Comparison of ENCODE assay signal across 12 cellular contexts in genomic region chrX:15856580-15856979, GRCh38. TPM values are rescaled to one million over a fixed set of nuclear protein-coding genes. Genes with fewer than 3 reads are reported as not detected.
DNase-seq lines count a peak whose midpoint lies in the region; ATAC-seq and TF ChIP-seq lines count a peak whose summit lies in the region.
"Had no signal": no experiment of that assay in that cellular context is flagged by ENCODE, and none has a peak within 500 bp of the region (broad histone marks: within the 10 kb centered on the region; RNA-seq: fewer than 3 reads in every experiment).

No MANE protein-coding gene starts in this region.

- H2AFZ ChIP-seq in neural progenitor cell (replicated peaks), result peak overlapping the region; percentile 14

- no peaks in the 10 kb centered on the region for H3K9me3 ChIP-seq in CD8-positive, alpha-beta T cell (ENCODE audit: low read length)
- H3K9me3 ChIP-seq in HEK293 (ENCODE audit: control insufficient read depth, insufficient read depth, low read depth, low read length), result no peaks in the 10 kb centered on the region
- no peaks in the 10 kb centered on the region for H3K9me3 ChIP-seq in neural progenitor cell (ENCODE audit: low read depth)

- H3K4me3 ChIP-seq in CD8-positive, alpha-beta T cell (ENCODE audit: low read depth, low read length), result no peak overlapping the region
- H3K4me3 ChIP-seq in HEK293 (ENCODE audit: low read depth, low read length) (no peak overlapping the region), neural progenitor cell (peak overlapping the region; percentile 92), brain microvascular endothelial cell (ENCODE audit: low read depth, low read length) (no peak overlapping the region)
- H3K4me3 ChIP-seq: cardiac muscle cell had no signal

- no peaks in the 10 kb centered on the region for H3K4me1 ChIP-seq in CD8-positive, alpha-beta T cell (ENCODE audit: insufficient read depth, low read length)
- H3K4me1 ChIP-seq in HEK293 (ENCODE audit: control insufficient read depth, insufficient read depth, low read length) (peaks cover 7% of the 10 kb centered on the region; the same call in 1 of the 2 replicates), neural progenitor cell (peaks cover 22% of the 10 kb centered on the region)

- POLR2A ChIA-PET in CD8-positive, alpha-beta T cell (lab: Charles Lee), result interaction anchor here (2.3 kb wide), 1 partner anchor 118 kb away, joined by 11 read pairs; the partner anchor contains the start of gene CA5B
- POLR2A ChIA-PET in HEK293 (lab: Yijun Ruan, JAX), result no interaction called here

- no peak for ATAC-seq in CD8-positive, alpha-beta T cell
- no peak for ATAC-seq in activated CD4-positive, CD25-positive, alpha-beta regulatory T cell treated with anti-CD3 and anti-CD28 coated beads, Interleukin-2, amount 50 U/mL, for 24 hours
- ATAC-seq: left ventricle myocardium superior had no signal

- peak overlapping the region; percentile 55 for H3K27ac Mint-ChIP-seq in CD8-positive, alpha-beta T cell
- H3K27ac Mint-ChIP-seq in activated naive CD8-positive, alpha-beta T cell treated with anti-CD3 and anti-CD28 coated beads for 36 hours, result peak overlapping the region; percentile 45
- peak overlapping the region; percentile 10 for H3K27ac Mint-ChIP-seq in neural progenitor cell
- no peak overlapping the region for H3K27ac Mint-ChIP-seq in activated T-helper 2 cell treated with anti-CD3 and anti-CD28 coated beads, Interferon-gamma antibody, Interleukin-2, Interleukin-4, amounts not matched to agents 10 μg/mL and 5 μg/mL and 100 μg/mL, durations not matched to agents 14 hours and 24 hours and 36 hours

- intact Hi-C loops in CD8-positive, alpha-beta T cell (cut with DNase I, micrococcal nuclease), result loop anchor here (5.0 to 10.0 kb wide), 6 partner anchors 92 to 1878 kb away; partner anchors contain the start of genes CTPS2 (in 1 of the 2), PIGA (in 1 of the 2), REPS2 (in 1 of the 2) and SCML1 (in 1 of the 2)
- intact Hi-C loops in activated T-helper 2 cell treated with anti-CD3 and anti-CD28 coated beads, Interferon-gamma antibody, Interleukin-2, Interleukin-4, amounts not matched to agents 10 μg/mL and 5 μg/mL and 100 μg/mL, durations not matched to agents 14 hours and 24 hours and 36 hours (cut with micrococcal nuclease), result loop anchor here (10.0 kb wide), 1 partner anchor 92 kb away; no protein-coding TSS in a partner anchor

- CTCF ChIA-PET in CD8-positive, alpha-beta T cell (lab: Charles Lee), result no interaction called here
- CTCF ChIA-PET in HEK293 (lab: Yijun Ruan, JAX), result interaction anchor here (1.2 kb wide), 1 partner anchor 9 kb away, joined by 3 read pairs; no protein-coding TSS in a partner anchor

- no peaks in the 10 kb centered on the region for H3K36me3 ChIP-seq in CD8-positive, alpha-beta T cell (ENCODE audit: insufficient read depth, low read length)
- H3K36me3 ChIP-seq in HEK293 (ENCODE audit: control insufficient read depth in 2 of 2, insufficient read depth in 1 of 2, low read length in 2 of 2), result peaks cover 0 to 6% of the 10 kb centered on the region in 2 experiments; a peak in 1 of 3 replicates
- peaks cover 10% of the 10 kb centered on the region for H3K36me3 ChIP-seq in neural progenitor cell
- no peaks in the 10 kb centered on the region for H3K36me3 ChIP-seq in brain microvascular endothelial cell (replicated peaks)

- no peaks in the 10 kb centered on the region for H3K36me3 Mint-ChIP-seq in CD8-positive, alpha-beta T cell
- peaks cover 4% of the 10 kb centered on the region for H3K36me3 Mint-ChIP-seq in activated naive CD8-positive, alpha-beta T cell treated with anti-CD3 and anti-CD28 coated beads for 36 hours
- H3K36me3 Mint-ChIP-seq in neural progenitor cell, result peaks cover 4% of the 10 kb centered on the region
- peaks cover 10% of the 10 kb centered on the region for H3K36me3 Mint-ChIP-seq in activated T-helper 2 cell treated with anti-CD3 and anti-CD28 coated beads, Interferon-gamma antibody, Interleukin-2, Interleukin-4, amounts not matched to agents 10 μg/mL and 5 μg/mL and 100 μg/mL, durations not matched to agents 14 hours and 24 hours and 36 hours (ENCODE audit: low read depth)

- H3K4me1 Mint-ChIP-seq in CD8-positive, alpha-beta T cell (ENCODE audit: low read depth), result peaks cover 18% of the 10 kb centered on the region
- peaks cover 8% of the 10 kb centered on the region for H3K4me1 Mint-ChIP-seq in activated naive CD8-positive, alpha-beta T cell treated with anti-CD3 and anti-CD28 coated beads for 36 hours
- peaks cover 26% of the 10 kb centered on the region for H3K4me1 Mint-ChIP-seq in neural progenitor cell
- H3K4me1 Mint-ChIP-seq in activated T-helper 2 cell treated with anti-CD3 and anti-CD28 coated beads, Interferon-gamma antibody, Interleukin-2, Interleukin-4, amounts not matched to agents 10 μg/mL and 5 μg/mL and 100 μg/mL, durations not matched to agents 14 hours and 24 hours and 36 hours (ENCODE audit: low read depth), result peaks cover 11% of the 10 kb centered on the region

- no peak overlapping the region for H3K27ac ChIP-seq in CD8-positive, alpha-beta T cell (ENCODE audit: low read depth, low read length)
- no peak overlapping the region for H3K27ac ChIP-seq in HEK293 (ENCODE audit: extremely low read depth, low read depth, low read length)
- H3K27ac ChIP-seq in neural progenitor cell, result no peak overlapping the region
- no peak overlapping the region for H3K27ac ChIP-seq in brain microvascular endothelial cell
- H3K27ac ChIP-seq: cardiac muscle cell had no signal

- H3K27me3 Mint-ChIP-seq in CD8-positive, alpha-beta T cell (ENCODE audit: low read depth), result no peaks in the 10 kb centered on the region
- H3K27me3 Mint-ChIP-seq in activated naive CD8-positive, alpha-beta T cell treated with anti-CD3 and anti-CD28 coated beads for 36 hours, result no peaks in the 10 kb centered on the region
- H3K27me3 Mint-ChIP-seq in neural progenitor cell (ENCODE audit: insufficient read depth, low read depth), result no peaks in the 10 kb centered on the region
- peaks cover 4% of the 10 kb centered on the region for H3K27me3 Mint-ChIP-seq in activated T-helper 2 cell treated with anti-CD3 and anti-CD28 coated beads, Interferon-gamma antibody, Interleukin-2, Interleukin-4, amounts not matched to agents 10 μg/mL and 5 μg/mL and 100 μg/mL, durations not matched to agents 14 hours and 24 hours and 36 hours (ENCODE audit: low read depth)

- H3K27me3 ChIP-seq in CD8-positive, alpha-beta T cell (ENCODE audit: insufficient read depth, low read length), result no peaks in the 10 kb centered on the region
- H3K27me3 ChIP-seq in neural progenitor cell (no peaks in the 10 kb centered on the region), brain microvascular endothelial cell (replicated peaks) (no peaks in the 10 kb centered on the region)
- H3K27me3 ChIP-seq: cardiac muscle cell had no signal

- DNase-seq in CD8-positive, alpha-beta T cell, result no peak
- no peak for DNase-seq in activated naive CD8-positive, alpha-beta T cell treated with anti-CD3 and anti-CD28 coated beads for 36 hours
- DNase-seq in neural progenitor cell (ENCODE audit: low spot score), result no peak
- DNase-seq in brain microvascular endothelial cell, result no peak
- DNase-seq in activated T-helper 2 cell treated with anti-CD3 and anti-CD28 coated beads, Interferon-gamma antibody, Interleukin-2, Interleukin-4, amounts not matched to agents 10 μg/mL and 5 μg/mL and 100 μg/mL, durations not matched to agents 14 hours and 24 hours and 36 hours (ENCODE audit: low spot score), result no peak
- no peak for DNase-seq in activated CD8-positive, alpha-beta memory T cell treated with anti-CD3 and anti-CD28 coated beads, Interleukin-2, amount 50 U/mL, for 4 hours
- DNase-seq: left ventricle myocardium superior, NCI-H774, T-helper 2 cell had no signal

- no peaks in the 10 kb centered on the region for H3K9me3 Mint-ChIP-seq in CD8-positive, alpha-beta T cell
- no peaks in the 10 kb centered on the region for H3K9me3 Mint-ChIP-seq in activated naive CD8-positive, alpha-beta T cell treated with anti-CD3 and anti-CD28 coated beads for 36 hours
- peaks cover 3% of the 10 kb centered on the region for H3K9me3 Mint-ChIP-seq in neural progenitor cell
- H3K9me3 Mint-ChIP-seq in activated T-helper 2 cell treated with anti-CD3 and anti-CD28 coated beads, Interferon-gamma antibody, Interleukin-2, Interleukin-4, amounts not matched to agents 10 μg/mL and 5 μg/mL and 100 μg/mL, durations not matched to agents 14 hours and 24 hours and 36 hours, result no peaks in the 10 kb centered on the region

- peaks cover 25% of the 10 kb centered on the region for H3F3A ChIP-seq in neural progenitor cell (ENCODE audit: low read depth)

- peaks cover 25% of the 10 kb centered on the region for H4K20me1 ChIP-seq in neural progenitor cell (ENCODE audit: low read depth)

- no peak for TF ChIP-seq CTCF in CD8-positive, alpha-beta T cell (IDR thresholded peaks at IDR 0.05)
- no peak for TF ChIP-seq CTCF in HEK293 (tag by site-specific recombination; IDR thresholded peaks at IDR 0.05)
- TF ChIP-seq CTCF in neural progenitor cell (IDR thresholded peaks at IDR 0.05), result no peak
- TF ChIP-seq CTCF in brain microvascular endothelial cell (IDR thresholded peaks at IDR 0.05; ENCODE audit: low read depth, low read length, missing control alignments), result no peak

- in situ Hi-C loops in brain microvascular endothelial cell (cut with HindIII; ENCODE audit: low pct_ligation_motif_present, low sequenced_read_pairs), result no loop called here

- no peak overlapping the region for H3K9ac ChIP-seq in neural progenitor cell

- peak overlapping the region; percentile 88 for H3K4me2 ChIP-seq in neural progenitor cell

- H3K4me3 Mint-ChIP-seq in CD8-positive, alpha-beta T cell, result no peak overlapping the region
- H3K4me3 Mint-ChIP-seq in activated naive CD8-positive, alpha-beta T cell treated with anti-CD3 and anti-CD28 coated beads for 36 hours, result peak overlapping the region; percentile 34
- peak overlapping the region; percentile 93 for H3K4me3 Mint-ChIP-seq in neural progenitor cell
- H3K4me3 Mint-ChIP-seq in activated T-helper 2 cell treated with anti-CD3 and anti-CD28 coated beads, Interferon-gamma antibody, Interleukin-2, Interleukin-4, amounts not matched to agents 10 μg/mL and 5 μg/mL and 100 μg/mL, durations not matched to agents 14 hours and 24 hours and 36 hours (ENCODE audit: low read depth), result no peak overlapping the region

- H3K79me2 ChIP-seq in neural progenitor cell (ENCODE audit: low read depth), result peaks cover 29% of the 10 kb centered on the region

RNA-seq across cellular contexts. Expression of gene AP1S2, which starts 2.0 kb away (rescaled TPM):
- total RNA-seq in CD8-positive, alpha-beta T cell, result 10 to 100 TPM; 10.9 to 14.1 TPM
- 10 to 100 TPM; 29.4 to 33.0 TPM for total RNA-seq in activated naive CD8-positive, alpha-beta T cell treated with anti-CD3 and anti-CD28 coated beads for 36 hours
- total RNA-seq in neural progenitor cell (ENCODE audit: low replicate concordance), result 406 and 873 TPM in 2 replicates
- total RNA-seq in activated T-helper 2 cell treated with anti-CD3 and anti-CD28 coated beads, Interferon-gamma antibody, Interleukin-2, Interleukin-4, amounts not matched to agents 10 μg/mL and 5 μg/mL and 100 μg/mL, durations not matched to agents 14 hours and 24 hours and 36 hours, result 33.8 and 35.5 TPM in 2 replicates

Comparison
In these comparisons a context has a peak if more than half of its experiments do, and no peak if none do; other contexts are left out.
1. H3K4me3 Mint-ChIP-seq: peak in activated naive CD8-positive, alpha-beta T cell treated with anti-CD3 and anti-CD28 coated beads for 36 hours (single experiment) and neural progenitor cell (single experiment); none in CD8-positive, alpha-beta T cell (single experiment) and activated T-helper 2 cell treated with anti-CD3 and anti-CD28 coated beads, Interferon-gamma antibody, Interleukin-2, Interleukin-4, amounts not matched to agents 10 μg/mL and 5 μg/mL and 100 μg/mL, durations not matched to agents 14 hours and 24 hours and 36 hours (single experiment).
2. RNA of gene AP1S2, which starts 2.0 kb away (total RNA-seq): 406 to 873 TPM in neural progenitor cell; 33.8 to 35.5 TPM in activated T-helper 2 cell treated with anti-CD3 and anti-CD28 coated beads, Interferon-gamma antibody, Interleukin-2, Interleukin-4, amounts not matched to agents 10 μg/mL and 5 μg/mL and 100 μg/mL, durations not matched to agents 14 hours and 24 hours and 36 hours, 29.4 to 33.0 TPM in activated naive CD8-positive, alpha-beta T cell treated with anti-CD3 and anti-CD28 coated beads for 36 hours and 10.9 to 14.1 TPM in CD8-positive, alpha-beta T cell; every median in the first group is over 10 times any median in the second.